In the genomic region with DNA sequence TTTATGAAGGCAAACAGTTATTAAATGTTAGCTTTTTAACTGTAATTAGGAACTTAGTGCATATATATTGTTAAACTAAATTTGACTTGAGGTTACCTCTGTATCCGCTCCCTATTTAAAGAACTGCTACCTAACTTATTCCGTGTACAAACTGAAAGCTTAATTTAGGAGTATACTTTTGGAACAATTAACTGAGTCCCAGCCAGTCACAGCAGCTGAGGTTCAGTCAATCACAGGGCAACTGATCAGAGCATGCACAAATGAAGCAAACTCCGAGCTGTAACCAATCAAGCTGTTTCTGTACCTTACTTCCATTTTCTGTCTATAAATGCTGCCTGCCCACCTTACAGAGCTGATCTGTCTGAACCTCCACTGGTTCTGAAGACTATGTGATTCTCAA, we compare ENCODE assay signal across 21 cellular contexts.
DNase-seq lines count a peak whose midpoint lies in the region; ATAC-seq and TF ChIP-seq lines count a peak whose summit lies in the region.
"Had no signal": no experiment of that assay in that cellular context is flagged by ENCODE, and none has a peak within 500 bp of the region (broad histone marks: within the 10 kb centered on the region; RNA-seq: fewer than 3 reads in every experiment).

No MANE protein-coding gene starts in this region.

- TF ChIP-seq POLR2A in Peyer's patch (IDR thresholded peaks at IDR 0.05), result no peak

- H3K27me3 Mint-ChIP-seq in MCF 10A (ENCODE audit: insufficient read depth, unreplicated experiment), result no peaks in the 10 kb centered on the region
- peaks cover 10 to 25% (median 15%) of the 10 kb centered on the region in 3 donors for H3K27me3 Mint-ChIP-seq in immature natural killer cell (ENCODE audit: low read depth in 3 of 3)
- H3K27me3 Mint-ChIP-seq in Caco-2 (ENCODE audit: insufficient read depth, unreplicated experiment), result no peaks in the 10 kb centered on the region
- H3K27me3 Mint-ChIP-seq: B cell; CD4-positive, alpha-beta T cell had no signal

- BruUV-seq in MCF 10A (replicated peaks; lab: Mats Ljungman, UMichigan) (no TSS peak), mammary epithelial cell (replicated peaks; lab: Mats Ljungman, UMichigan) (no TSS peak), Caco-2 (replicated peaks; lab: Mats Ljungman, UMichigan) (no TSS peak)

- H3K36me3 ChIP-seq in mammary epithelial cell (ENCODE audit: insufficient read depth, low read length) (peaks cover 17% of the 10 kb centered on the region), psoas muscle (ENCODE audit: insufficient read depth in 1 of 2, low read depth in 1 of 2) (peaks cover 0 to 35% of the 10 kb centered on the region in 2 donors), Caco-2 (ENCODE audit: control insufficient read depth, insufficient read depth, low read length) (no peaks in the 10 kb centered on the region), Peyer's patch (peaks cover 0 to 35% (median 0%) of the 10 kb centered on the region in 3 donors)

- POLR2A ChIA-PET in MCF 10A (lab: Yijun Ruan, JAX), result interaction anchor here (0.8 kb wide), 1 partner anchor 19 kb away, joined by 3 read pairs; no protein-coding TSS in a partner anchor
- POLR2A ChIA-PET in Caco-2 (lab: Charles Lee), result no interaction called here

- CTCF ChIA-PET in MCF 10A (lab: Yijun Ruan, JAX) (no interaction called here), mammary epithelial cell (lab: Charles Lee; ENCODE audit: low non-redundant PET) (no interaction called here), Caco-2 (lab: Charles Lee) (no interaction called here)

- peak in 3 of 4 donors; percentile 51 to 63 (median 63) for ATAC-seq in psoas muscle
- ATAC-seq: A549; CD8-positive, alpha-beta T cell had no signal

- no peaks in the 10 kb centered on the region for H3K4me1 ChIP-seq in mammary epithelial cell (ENCODE audit: insufficient read depth, low read length)
- H3K4me1 ChIP-seq in psoas muscle, result no peaks in the 10 kb centered on the region
- H3K4me1 ChIP-seq in Caco-2, result no peaks in the 10 kb centered on the region
- H3K4me1 ChIP-seq in Peyer's patch, result no peaks in the 10 kb centered on the region
- H3K4me1 ChIP-seq: A549; BLaER1 treated with 17β-estradiol and CSF1 and Interleukin-3, amounts not matched to agents 10 nM and 100 nM had no signal

- no peak overlapping the region for H3K9ac ChIP-seq in mammary epithelial cell (ENCODE audit: insufficient read depth, low read length)
- H3K9ac ChIP-seq: BLaER1 treated with 17β-estradiol and CSF1 and Interleukin-3, amounts not matched to agents 10 nM and 100 nM had no signal

- TF ChIP-seq CTCF in MCF 10A (IDR thresholded peaks at IDR 0.05; ENCODE audit: unreplicated experiment), result no peak
- no peak for TF ChIP-seq CTCF in mammary epithelial cell (conservative IDR thresholded peaks at IDR 0.05 in 1 of 2, IDR thresholded peaks at IDR 0.05 in 1 of 2; ENCODE audit: extremely low read depth in 1 of 2, insufficient read depth in 1 of 2, low read depth in 1 of 2, low read length in 2 of 2)
- no peak for TF ChIP-seq CTCF in psoas muscle (IDR thresholded peaks at IDR 0.05)
- no peak for TF ChIP-seq CTCF in Caco-2 (IDR thresholded peaks at IDR 0.05; ENCODE audit: insufficient read depth in 1 of 2, low read depth in 1 of 2, low read length in 1 of 2, severe bottlenecking in 1 of 2, unreplicated experiment in 1 of 2)
- TF ChIP-seq CTCF in Peyer's patch (IDR thresholded peaks at IDR 0.05), result no peak

- H3K4me1 Mint-ChIP-seq in MCF 10A (ENCODE audit: insufficient read depth, unreplicated experiment) (no peaks in the 10 kb centered on the region), immature natural killer cell (peaks cover 18 to 24% of the 10 kb centered on the region in 2 donors), Caco-2 (ENCODE audit: low read depth, unreplicated experiment) (no peaks in the 10 kb centered on the region)

- in situ Hi-C loops in mammary epithelial cell (cut with MboI; ENCODE audit: low sequenced_read_pairs in 2 of 2), result no loop called here

- dilution Hi-C loops in mammary epithelial cell (cut with HindIII; ENCODE audit: low sequenced_read_pairs), result no loop called here

- H3K36me3 Mint-ChIP-seq in MCF 10A (ENCODE audit: insufficient read depth, unreplicated experiment) (peaks cover 44% of the 10 kb centered on the region), immature natural killer cell (peaks cover 4 to 14% (median 7%) of the 10 kb centered on the region in 3 donors), Caco-2 (ENCODE audit: insufficient read depth, unreplicated experiment) (peaks cover 25% of the 10 kb centered on the region)

- DNase-seq in MCF 10A (ENCODE audit: unreplicated experiment), result no peak
- DNase-seq in mammary epithelial cell, result no peak
- DNase-seq in immature natural killer cell, result no peak
- DNase-seq in psoas muscle, result no peak
- DNase-seq in Caco-2, result no peak
- DNase-seq in Peyer's patch, result no peak
- DNase-seq: AML-193; CD4-positive, alpha-beta T cell; CD8-positive, alpha-beta T cell; DMS 273 treated with DMSO at 0.1 percent for 48 hours; DMS153; DMS53; DMS79; DND-41; EL; GDM1 had no signal

- H3K4me3 ChIP-seq in mammary epithelial cell (replicated peaks in 1 of 3; ENCODE audit: insufficient read depth in 1 of 3, low read depth in 2 of 3, low read length in 3 of 3) (no peak overlapping the region), psoas muscle (no peak overlapping the region), Caco-2 (ENCODE audit: low read depth, low read length) (no peak overlapping the region), Peyer's patch (no peak overlapping the region)
- H3K4me3 ChIP-seq: A549; BLaER1 treated with 17β-estradiol and CSF1 and Interleukin-3, amounts not matched to agents 10 nM and 100 nM had no signal

- peaks cover 3% of the 10 kb centered on the region for H3K79me2 ChIP-seq in mammary epithelial cell (ENCODE audit: insufficient read depth, low read length)

- H3K4me3 Mint-ChIP-seq in MCF 10A (ENCODE audit: unreplicated experiment) (no peak overlapping the region), immature natural killer cell (peak overlapping the region in 4 of 5 donors; percentile 24 to 87 (median 64)), Caco-2 (ENCODE audit: unreplicated experiment) (no peak overlapping the region)
- H3K4me3 Mint-ChIP-seq: B cell; CD4-positive, alpha-beta T cell; CD8-positive, alpha-beta T cell had no signal

- H3K27me3 ChIP-seq in mammary epithelial cell (ENCODE audit: insufficient read depth, low read length) (no peaks in the 10 kb centered on the region), psoas muscle (ENCODE audit: insufficient read depth in 3 of 3, low read length in 2 of 3) (no peaks in the 10 kb centered on the region), Caco-2 (replicated peaks; ENCODE audit: control insufficient read depth, insufficient read depth, low read length) (no peaks in the 10 kb centered on the region), Peyer's patch (no peaks in the 10 kb centered on the region)
- H3K27me3 ChIP-seq: BLaER1 treated with 17β-estradiol and CSF1 and Interleukin-3, amounts not matched to agents 10 nM and 100 nM had no signal

- intact Hi-C loops in MCF 10A (cut with micrococcal nuclease), result no loop called here
- intact Hi-C loops in mammary epithelial cell (cut with micrococcal nuclease), result no loop called here
- intact Hi-C loops in psoas muscle (cut with DNase I), result loop anchor here in 1 of 2 donors (10.0 kb wide), 1 partner anchor 109 kb away; no protein-coding TSS in a partner anchor
- intact Hi-C loops in Caco-2 (cut with micrococcal nuclease; ENCODE audit: unreplicated experiment), result no loop called here

- no peaks in the 10 kb centered on the region for H3K9me3 ChIP-seq in mammary epithelial cell (replicated peaks; ENCODE audit: insufficient read depth, low read length)
- no peaks in the 10 kb centered on the region for H3K9me3 ChIP-seq in psoas muscle
- H3K9me3 ChIP-seq in Caco-2, result no peaks in the 10 kb centered on the region
- no peaks in the 10 kb centered on the region for H3K9me3 ChIP-seq in Peyer's patch
- H3K9me3 ChIP-seq: A549 had no signal

- H3K9me3 Mint-ChIP-seq in MCF 10A (ENCODE audit: unreplicated experiment) (peaks cover 8% of the 10 kb centered on the region), immature natural killer cell (peaks cover 0 to 3% (median 1%) of the 10 kb centered on the region in 6 donors), Caco-2 (ENCODE audit: unreplicated experiment) (peaks cover 10% of the 10 kb centered on the region)
- H3K9me3 Mint-ChIP-seq: CD4-positive, alpha-beta T cell; CD8-positive, alpha-beta T cell had no signal

- H3K27ac Mint-ChIP-seq in MCF 10A (ENCODE audit: low read depth, unreplicated experiment) (peak overlapping the region; percentile 23), immature natural killer cell (peak overlapping the region in 1 of 6 donors; percentile 84), Caco-2 (ENCODE audit: unreplicated experiment) (no peak overlapping the region)
- H3K27ac Mint-ChIP-seq: B cell; CD4-positive, alpha-beta T cell; CD8-positive, alpha-beta T cell had no signal

- 97% methylated on average over 3 of the region's 3 CpGs for WGBS in mammary epithelial cell (ENCODE audit: low coverage, missing lambda C conversion rate)
- WGBS in psoas muscle, 3 donors, result 48 to 68% (median 52%) methylated on average over 3 of the region's 3 CpGs

- no peaks in the 10 kb centered on the region for H4K20me1 ChIP-seq in mammary epithelial cell (ENCODE audit: insufficient read depth, low read length)

- H3K27ac ChIP-seq in mammary epithelial cell (ENCODE audit: insufficient read depth, low read depth, low read length) (no peak overlapping the region), psoas muscle (no peak overlapping the region), Peyer's patch (no peak overlapping the region)
- H3K27ac ChIP-seq: 22Rv1; A549; BLaER1 treated with 17β-estradiol and CSF1 and Interleukin-3, amounts not matched to agents 10 nM and 100 nM; C4-2B had no signal

- no peak overlapping the region for H2AFZ ChIP-seq in mammary epithelial cell (ENCODE audit: low read depth, low read length)

- H3K4me2 ChIP-seq in mammary epithelial cell (ENCODE audit: insufficient read depth, low read depth, low read length), result no peak overlapping the region
- H3K4me2 ChIP-seq: A549; BLaER1 treated with 17β-estradiol and CSF1 and Interleukin-3, amounts not matched to agents 10 nM and 100 nM had no signal

Comparison
In these comparisons a context has a peak if more than half of its experiments do, and no peak if none do; other contexts are left out.
1. H3K4me3 Mint-ChIP-seq: peak in immature natural killer cell (4 of 5); none in MCF 10A (single experiment) and Caco-2 (single experiment).